Comparison of ENCODE assay signal across 9 cellular contexts in genomic region chr21:33924079-33924765, GRCh38. TPM values are rescaled to one million over a fixed set of nuclear protein-coding genes. Genes with fewer than 3 reads are reported as not detected.
DNase-seq lines count a peak whose midpoint lies in the region; ATAC-seq and TF ChIP-seq lines count a peak whose summit lies in the region.
"Had no signal": no experiment of that assay in that cellular context is flagged by ENCODE, and none has a peak within 500 bp of the region (broad histone marks: within the 10 kb centered on the region; RNA-seq: fewer than 3 reads in every experiment).

No MANE protein-coding gene starts in this region.

- H3K4me1 Mint-ChIP-seq in CD4-positive, CD25-positive, alpha-beta regulatory T cell = peaks cover 0 to 13% (median 10%) of the 10 kb centered on the region in 4 donors
- peaks cover 9% of the 10 kb centered on the region for H3K4me1 Mint-ChIP-seq in nephron progenitor cell
- peaks cover 5% of the 10 kb centered on the region for H3K4me1 Mint-ChIP-seq in stimulated activated naive CD8-positive, alpha-beta T cell treated with anti-CD3 and anti-CD28 coated beads, Interleukin-15, amount 100 ng/mL, for 72 hours

- no peaks in the 10 kb centered on the region for H3K36me3 Mint-ChIP-seq in CD4-positive, CD25-positive, alpha-beta regulatory T cell
- H3K36me3 Mint-ChIP-seq in nephron progenitor cell (ENCODE audit: low read depth) = peaks cover 6% of the 10 kb centered on the region
- H3K36me3 Mint-ChIP-seq: activated naive CD4-positive, alpha-beta T cell treated with anti-CD3 and anti-CD28 coated beads, Interleukin-2, amount 50 U/mL, for 24 hours had no signal

- no peak overlapping the region for H3K4me3 ChIP-seq in CD4-positive, CD25-positive, alpha-beta regulatory T cell (ENCODE audit: low read depth, low read length)
- H3K4me3 ChIP-seq in KMS-11 (IDR thresholded peaks at IDR 0.05; ENCODE audit: insufficient read depth, low read depth, low read length) (no peak overlapping the region), fibroblast of lung (replicated peaks in 1 of 4; ENCODE audit: control extremely low read depth in 1 of 4, insufficient read depth in 1 of 4, low read depth in 3 of 4, low read length in 4 of 4) (no peak overlapping the region)

- H3K27ac Mint-ChIP-seq in CD4-positive, CD25-positive, alpha-beta regulatory T cell = peak overlapping the region; percentile 12 to 88 (median 50)
- no peak overlapping the region for H3K27ac Mint-ChIP-seq in nephron progenitor cell
- no peak overlapping the region for H3K27ac Mint-ChIP-seq in stimulated activated naive CD8-positive, alpha-beta T cell treated with anti-CD3 and anti-CD28 coated beads, Interleukin-15, amount 100 ng/mL, for 72 hours
- H3K27ac Mint-ChIP-seq: activated naive CD4-positive, alpha-beta T cell treated with anti-CD3 and anti-CD28 coated beads, Interleukin-2, amount 50 U/mL, for 24 hours had no signal

- peaks cover 0 to 7% (median 0%) of the 10 kb centered on the region in 7 donors for H3K9me3 Mint-ChIP-seq in CD4-positive, CD25-positive, alpha-beta regulatory T cell
- H3K9me3 Mint-ChIP-seq in nephron progenitor cell = peaks cover 14% of the 10 kb centered on the region
- no peaks in the 10 kb centered on the region for H3K9me3 Mint-ChIP-seq in stimulated activated naive CD8-positive, alpha-beta T cell treated with anti-CD3 and anti-CD28 coated beads, Interleukin-15, amount 100 ng/mL, for 72 hours
- H3K9me3 Mint-ChIP-seq: activated naive CD4-positive, alpha-beta T cell treated with anti-CD3 and anti-CD28 coated beads, Interleukin-2, amount 50 U/mL, for 24 hours had no signal

- DNase-seq in CD4-positive, CD25-positive, alpha-beta regulatory T cell = peak; percentile 79 to 89 (median 85)
- DNase-seq in OCI-M2 (lab: John Stamatoyannopoulos, UW; ENCODE audit: unreplicated experiment) = peak; percentile 55
- peak; percentile 91 for DNase-seq in activated T-cell treated with anti-CD3 and anti-CD28 coated beads, Interleukin-2, amount 50 U/mL, for 1 hour
- DNase-seq in fibroblast of lung (ENCODE audit: low read depth in 2 of 2) = peak; percentile 59 to 81
- peak; percentile 93 for DNase-seq in nephron progenitor cell
- DNase-seq in stimulated activated naive CD8-positive, alpha-beta T cell treated with anti-CD3 and anti-CD28 coated beads, Interleukin-15, amount 100 ng/mL, for 72 hours = peak; percentile 85

- peaks cover 8% of the 10 kb centered on the region for H3K4me1 ChIP-seq in CD4-positive, CD25-positive, alpha-beta regulatory T cell (ENCODE audit: control insufficient read depth, insufficient read depth, low read length, poor library complexity, severe bottlenecking)
- H3K4me1 ChIP-seq in KMS-11 (ENCODE audit: low read depth, poor library complexity, severe bottlenecking) (no peaks in the 10 kb centered on the region), fibroblast of lung (ENCODE audit: control insufficient read depth, extremely low read depth, insufficient read depth, low read length) (no peaks in the 10 kb centered on the region)

- ATAC-seq in CD4-positive, CD25-positive, alpha-beta regulatory T cell (ENCODE audit: low read depth in 2 of 2) = peak; percentile 94 to 96
- peak; percentile 68 for ATAC-seq in GM19468 (IDR thresholded peaks at IDR 0.05; ENCODE audit: extremely low read depth, unreplicated experiment)
- peak; percentile 96 for ATAC-seq in stimulated activated naive CD8-positive, alpha-beta T cell treated with anti-CD3 and anti-CD28 coated beads, Interleukin-15, amount 100 ng/mL, for 72 hours

- H3K27ac ChIP-seq in CD4-positive, CD25-positive, alpha-beta regulatory T cell (ENCODE audit: insufficient read depth, low read length, poor library complexity, severe bottlenecking) = peak overlapping the region; percentile 49
- H3K27ac ChIP-seq in KMS-11 = no peak overlapping the region
- H3K27ac ChIP-seq in fibroblast of lung (ENCODE audit: insufficient read depth, low read length) = no peak overlapping the region

- H3K27me3 ChIP-seq in CD4-positive, CD25-positive, alpha-beta regulatory T cell (ENCODE audit: control insufficient read depth, insufficient read depth, low read length) = no peaks in the 10 kb centered on the region
- H3K27me3 ChIP-seq in KMS-11 (ENCODE audit: insufficient read depth, low read depth) = no peaks in the 10 kb centered on the region
- H3K27me3 ChIP-seq in fibroblast of lung (ENCODE audit: control insufficient read depth, insufficient read depth, low read length) = no peaks in the 10 kb centered on the region

- H3K27me3 Mint-ChIP-seq in CD4-positive, CD25-positive, alpha-beta regulatory T cell = no peaks in the 10 kb centered on the region
- peaks cover 7% of the 10 kb centered on the region for H3K27me3 Mint-ChIP-seq in nephron progenitor cell (ENCODE audit: low read depth, poor library complexity)
- peaks cover 8% of the 10 kb centered on the region for H3K27me3 Mint-ChIP-seq in stimulated activated naive CD8-positive, alpha-beta T cell treated with anti-CD3 and anti-CD28 coated beads, Interleukin-15, amount 100 ng/mL, for 72 hours
- H3K27me3 Mint-ChIP-seq: activated naive CD4-positive, alpha-beta T cell treated with anti-CD3 and anti-CD28 coated beads, Interleukin-2, amount 50 U/mL, for 24 hours had no signal

- peak overlapping the region in 2 of 4 donors; percentile 3 to 13 for H3K4me3 Mint-ChIP-seq in CD4-positive, CD25-positive, alpha-beta regulatory T cell
- no peak overlapping the region for H3K4me3 Mint-ChIP-seq in nephron progenitor cell
- peak overlapping the region in 1 of 2 donors; percentile 13 for H3K4me3 Mint-ChIP-seq in stimulated activated naive CD8-positive, alpha-beta T cell treated with anti-CD3 and anti-CD28 coated beads, Interleukin-15, amount 100 ng/mL, for 72 hours
- H3K4me3 Mint-ChIP-seq: activated naive CD4-positive, alpha-beta T cell treated with anti-CD3 and anti-CD28 coated beads, Interleukin-2, amount 50 U/mL, for 24 hours had no signal

- no peaks in the 10 kb centered on the region for H3K79me2 ChIP-seq in KMS-11 (ENCODE audit: insufficient read depth, low read depth)
- H3K79me2 ChIP-seq in fibroblast of lung (ENCODE audit: control insufficient read depth, insufficient read depth, low read length) = no peaks in the 10 kb centered on the region

- no peaks in the 10 kb centered on the region for H3K9me3 ChIP-seq in CD4-positive, CD25-positive, alpha-beta regulatory T cell (ENCODE audit: control insufficient read depth in 2 of 2, low read length in 2 of 2)
- H3K9me3 ChIP-seq in fibroblast of lung (ENCODE audit: control insufficient read depth, insufficient read depth, low read depth, low read length) = no peaks in the 10 kb centered on the region

- peak overlapping the region; percentile 39 for H2AFZ ChIP-seq in KMS-11 (ENCODE audit: low read depth)
- peak overlapping the region; percentile 52 for H2AFZ ChIP-seq in fibroblast of lung (ENCODE audit: low read length)

- TF ChIP-seq CTCF in KMS-11 (conservative IDR thresholded peaks at IDR 0.05; ENCODE audit: low read depth, low read length) (peak; percentile 97), fibroblast of lung (conservative IDR thresholded peaks at IDR 0.05 in 1 of 2, IDR thresholded peaks at IDR 0.05 in 1 of 2; ENCODE audit: low read depth in 1 of 2, low read length in 2 of 2) (peak; percentile 79 to 87), nephron progenitor cell (IDR thresholded peaks at IDR 0.05) (peak; percentile 89)

- no peak overlapping the region for H3K9ac ChIP-seq in KMS-11
- no peak overlapping the region for H3K9ac ChIP-seq in fibroblast of lung (ENCODE audit: insufficient read depth, low read length)

- H3K36me3 ChIP-seq in CD4-positive, CD25-positive, alpha-beta regulatory T cell (ENCODE audit: control insufficient read depth, insufficient read depth, low read length) = no peaks in the 10 kb centered on the region
- H3K36me3 ChIP-seq in KMS-11 (ENCODE audit: insufficient read depth) (no peaks in the 10 kb centered on the region), fibroblast of lung (ENCODE audit: control insufficient read depth, insufficient read depth, low read length) (no peaks in the 10 kb centered on the region)

- H3K4me2 ChIP-seq in KMS-11 (no peak overlapping the region), fibroblast of lung (ENCODE audit: extremely low read depth, insufficient read depth, low read length) (peak overlapping the region; percentile 52)

- no peaks in the 10 kb centered on the region for H4K20me1 ChIP-seq in KMS-11 (ENCODE audit: insufficient read depth)
- H4K20me1 ChIP-seq in fibroblast of lung (ENCODE audit: control insufficient read depth, extremely low read depth, insufficient read depth, low read length) = no peaks in the 10 kb centered on the region

RNA-seq across cellular contexts. Expression of gene ATP5PO, which starts 8.6 kb away (rescaled TPM):
- 119 TPM for total RNA-seq in CD4-positive, CD25-positive, alpha-beta regulatory T cell
- 100 to 1,000 TPM; 389 to 458 (median 427) TPM for polyA plus RNA-seq in CD4-positive, CD25-positive, alpha-beta regulatory T cell
- total RNA-seq in fibroblast of lung = 152 and 154 TPM in 2 replicates
- polyA plus RNA-seq in fibroblast of lung = 259 and 277 TPM in 2 replicates
- polyA plus RNA-seq in fibroblast of lung (2012) = 229 and 268 TPM in 2 replicates
- polyA minus RNA-seq in fibroblast of lung (ENCODE audit: low replicate concordance) = 47.5 and 52.2 TPM in 2 replicates

Comparison
In these comparisons a context has a peak if more than half of its experiments do, and no peak if none do; other contexts are left out.
1. H3K27ac Mint-ChIP-seq: peak in CD4-positive, CD25-positive, alpha-beta regulatory T cell (3 of 3); none in nephron progenitor cell (single experiment) and stimulated activated naive CD8-positive, alpha-beta T cell treated with anti-CD3 and anti-CD28 coated beads, Interleukin-15, amount 100 ng/mL, for 72 hours (0 of 2).
2. Peak in every context shown above with its lines, with median percentiles within 50 percentile points of each other: ATAC-seq, DNase-seq and CTCF ChIP-seq.